28 cellular contexts compared by ENCODE assay signal in the genomic region with DNA sequence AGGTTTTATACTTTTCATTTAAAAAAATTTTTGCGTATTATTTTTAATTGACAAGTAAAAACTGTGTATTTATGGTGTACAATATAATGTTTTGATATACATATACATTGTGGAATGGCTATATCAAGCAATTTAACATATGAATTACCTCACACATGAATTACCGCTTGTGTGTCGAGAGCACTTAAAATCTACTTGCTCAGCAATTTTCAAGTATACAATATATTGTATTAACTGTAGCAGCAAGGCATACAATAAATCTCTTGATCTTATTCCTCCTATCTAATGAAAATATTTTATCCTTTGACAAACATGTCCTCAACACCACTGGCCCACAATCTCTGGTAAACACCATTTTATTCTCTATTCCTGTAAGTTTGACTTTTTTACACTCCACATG.
"Had no signal": no experiment of that assay in that cellular context is flagged by ENCODE, and none has a peak within 500 bp of the region (broad histone marks: within the 10 kb centered on the region; RNA-seq: fewer than 3 reads in every experiment).

No MANE protein-coding gene starts in this region.

- H3K9ac ChIP-seq: neural progenitor cell, parathyroid adenoma had no signal

- H3K27me3 ChIP-seq: neural progenitor cell, ovary, spleen, suprapubic skin, testis, tibial artery, transverse colon, vagina had no signal

- ATAC-seq: natural killer cell; psoas muscle; right cardiac atrium; sciatic nerve; stimulated activated memory B cell treated with anti-CD40 and anti-IgM and Interleukin-4, amounts not matched to agents 10 μg/mL and 1 μg/mL and 100 μg/mL, for 72 hours; stimulated activated naive CD8-positive, alpha-beta T cell treated with anti-CD3 and anti-CD28 coated beads, Interleukin-15, amount 100 ng/mL, for 72 hours; stimulated activated naive CD8-positive, alpha-beta T cell treated with anti-CD3 and anti-CD28 coated beads, Interleukin-15, Interleukin-2, amounts not matched to agents 100 U/mL and 50 U/mL, for 24 hours had no signal

- FAIRE-seq: urothelium cell line had no signal

- H3K9me3 ChIP-seq: ovary, psoas muscle, suprapubic skin, testis, tibial artery, transverse colon, vagina had no signal

- H3K4me1 ChIP-seq: neural progenitor cell, parathyroid adenoma, psoas muscle, spleen, suprapubic skin, testis, tibial artery, transverse colon, vagina had no signal

- H2AFZ ChIP-seq: neural progenitor cell, parathyroid adenoma had no signal

- H3K4me3 ChIP-seq: neural progenitor cell, ovary, psoas muscle, skin epidermis, smooth muscle cell, spleen, suprapubic skin, testis, tibial artery, transverse colon, vagina had no signal

- DNase-seq: natural killer cell; occipital lobe; ovary; posterior cingulate gyrus; psoas muscle; right cardiac atrium; spleen; stimulated activated CD4-positive, alpha-beta T cell treated with anti-CD3 and anti-CD28 coated beads, Interleukin-12 subunit alpha, Interleukin-12 subunit beta, amount 100 ng/mL, for 4 hours; stimulated activated CD4-positive, alpha-beta T cell treated with anti-CD3 and anti-CD28 coated beads, Interleukin-1b, Interleukin-23, amount 100 ng/mL, for 48 hours; stimulated activated CD4-positive, alpha-beta T cell treated with anti-CD3 and anti-CD28 coated beads, Interleukin-4, amount 100 ng/mL, for 1 hour; stimulated activated CD4-positive, alpha-beta T cell treated with anti-CD3 and anti-CD28 coated beads, Interleukin-4, amount 100 ng/mL, for 4 hours; stimulated activated CD8-positive, alpha-beta memory T cell treated with anti-CD3 and anti-CD28 coated beads, Interleukin-4, amount 100 ng/mL, for 48 hours; stimulated activated naive CD4-positive, alpha-beta T cell; stimulated activated naive CD8-positive, alpha-beta T cell treated with anti-CD3 and anti-CD28 coated beads, Interleukin-15, amount 100 ng/mL, for 72 hours; stimulated activated naive CD8-positive, alpha-beta T cell treated with anti-CD3 and anti-CD28 coated beads, Interleukin-15, Interleukin-2, amounts not matched to agents 100 U/mL and 50 U/mL, for 24 hours; substantia nigra; testis; tibial artery; transverse colon had no signal

- H3K4me2 ChIP-seq: neural progenitor cell, smooth muscle cell had no signal

- H3K27ac ChIP-seq: neural progenitor cell, ovary, parathyroid adenoma, psoas muscle, skin epidermis, spleen, suprapubic skin, testis, tibial artery, transverse colon, vagina had no signal

- H3K36me3 ChIP-seq: neural progenitor cell, ovary, spleen, suprapubic skin, tibial artery, transverse colon, vagina had no signal
